In the genomic region with DNA sequence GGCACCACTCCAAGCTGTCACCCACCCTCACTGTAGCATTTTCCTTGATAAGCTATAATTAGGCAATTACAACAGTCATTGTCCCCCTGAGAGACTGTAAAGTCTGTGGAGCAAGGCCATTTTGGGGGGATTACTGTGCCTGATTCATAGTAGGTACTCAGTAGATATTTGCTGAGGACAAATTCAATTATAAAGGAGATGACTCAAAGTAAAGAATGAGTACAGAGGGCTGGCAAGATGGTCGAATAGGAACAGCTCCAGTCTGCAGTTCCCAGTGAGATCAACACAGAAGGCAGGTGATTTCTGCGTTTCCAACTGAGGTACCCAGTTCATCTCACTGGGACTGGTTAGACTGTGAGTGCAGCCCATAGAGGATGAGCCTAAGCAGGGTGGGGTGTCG, we compare ENCODE assay signal across 27 cellular contexts. TPM values are rescaled to one million over a fixed set of nuclear protein-coding genes. Genes with fewer than 3 reads are reported as not detected.
"Had no signal": no experiment of that assay in that cellular context is flagged by ENCODE, and none has a peak within 500 bp of the region (broad histone marks: within the 10 kb centered on the region; RNA-seq: fewer than 3 reads in every experiment).

No MANE protein-coding gene starts in this region.

- H3K4me1 ChIP-seq: foreskin keratinocyte, left lung, neural progenitor cell, prostate gland, right atrium auricular region, stomach, thyroid gland had no signal

- H3K4me3 ChIP-seq: esophagus muscularis mucosa, heart right ventricle, left lung, neural progenitor cell, prostate gland, right atrium auricular region, smooth muscle cell, stomach, thyroid gland had no signal

- H3K27ac ChIP-seq: esophagus muscularis mucosa, foreskin keratinocyte, heart right ventricle, left lung, neural progenitor cell, prostate gland, right atrium auricular region, stomach, thyroid gland had no signal

- H2AFZ ChIP-seq: neural progenitor cell had no signal

- ATAC-seq: foreskin keratinocyte; heart right ventricle; left cardiac atrium; left lung; naive thymus-derived CD4-positive, alpha-beta T cell; sciatic nerve; stimulated activated effector memory CD8-positive, alpha-beta T cell treated with anti-CD3 and anti-CD28 coated beads, Interleukin-12 subunit alpha, Interleukin-12 subunit beta, amount 100 ng/mL, for 72 hours had no signal

- H3K9me3 ChIP-seq: esophagus muscularis mucosa, heart right ventricle, left lung, prostate gland, stomach, thyroid gland had no signal

- H3K4me2 ChIP-seq: neural progenitor cell, smooth muscle cell had no signal

- H3K36me3 ChIP-seq: esophagus muscularis mucosa, left lung, neural progenitor cell, prostate gland, right atrium auricular region, stomach, thyroid gland had no signal

- DNase-seq: dermis blood vessel endothelial cell; effector memory CD4-positive, alpha-beta T cell; foreskin keratinocyte; glutamatergic neuron; heart right ventricle; hippocampal formation; left cardiac atrium; left lung; mammary epithelial cell; mesendoderm; midbrain; naive thymus-derived CD4-positive, alpha-beta T cell; stimulated activated CD4-positive, alpha-beta T cell treated with anti-CD3 and anti-CD28 coated beads, Interleukin-12 subunit alpha, Interleukin-12 subunit beta, amount 100 ng/mL, for 4 hours; stimulated activated CD4-positive, alpha-beta T cell treated with anti-CD3 and anti-CD28 coated beads, Interleukin-2, amount 100 ng/mL, for 24 hours; stimulated activated CD4-positive, alpha-beta T cell treated with anti-CD3 and anti-CD28 coated beads, Interleukin-4, amount 100 ng/mL, for 24 hours; stimulated activated naive CD4-positive, alpha-beta T cell treated with Interleukin-2 at 50 U/mL for 16 hours; stomach; thyroid gland had no signal

- H3K27me3 ChIP-seq: esophagus muscularis mucosa, foreskin keratinocyte, left lung, neural progenitor cell, right atrium auricular region, stomach, thyroid gland had no signal

RNA-seq across cellular contexts. Expression of gene MAOB, which starts 42.0 kb away (rescaled TPM):
- total RNA-seq: dermis blood vessel endothelial cell; endothelial cell of umbilical vein; foreskin keratinocyte; naive thymus-derived CD4-positive, alpha-beta T cell; osteocyte; smooth muscle cell had no signal
